Comparison of ENCODE assay signal across 6 cellular contexts in the genomic region with DNA sequence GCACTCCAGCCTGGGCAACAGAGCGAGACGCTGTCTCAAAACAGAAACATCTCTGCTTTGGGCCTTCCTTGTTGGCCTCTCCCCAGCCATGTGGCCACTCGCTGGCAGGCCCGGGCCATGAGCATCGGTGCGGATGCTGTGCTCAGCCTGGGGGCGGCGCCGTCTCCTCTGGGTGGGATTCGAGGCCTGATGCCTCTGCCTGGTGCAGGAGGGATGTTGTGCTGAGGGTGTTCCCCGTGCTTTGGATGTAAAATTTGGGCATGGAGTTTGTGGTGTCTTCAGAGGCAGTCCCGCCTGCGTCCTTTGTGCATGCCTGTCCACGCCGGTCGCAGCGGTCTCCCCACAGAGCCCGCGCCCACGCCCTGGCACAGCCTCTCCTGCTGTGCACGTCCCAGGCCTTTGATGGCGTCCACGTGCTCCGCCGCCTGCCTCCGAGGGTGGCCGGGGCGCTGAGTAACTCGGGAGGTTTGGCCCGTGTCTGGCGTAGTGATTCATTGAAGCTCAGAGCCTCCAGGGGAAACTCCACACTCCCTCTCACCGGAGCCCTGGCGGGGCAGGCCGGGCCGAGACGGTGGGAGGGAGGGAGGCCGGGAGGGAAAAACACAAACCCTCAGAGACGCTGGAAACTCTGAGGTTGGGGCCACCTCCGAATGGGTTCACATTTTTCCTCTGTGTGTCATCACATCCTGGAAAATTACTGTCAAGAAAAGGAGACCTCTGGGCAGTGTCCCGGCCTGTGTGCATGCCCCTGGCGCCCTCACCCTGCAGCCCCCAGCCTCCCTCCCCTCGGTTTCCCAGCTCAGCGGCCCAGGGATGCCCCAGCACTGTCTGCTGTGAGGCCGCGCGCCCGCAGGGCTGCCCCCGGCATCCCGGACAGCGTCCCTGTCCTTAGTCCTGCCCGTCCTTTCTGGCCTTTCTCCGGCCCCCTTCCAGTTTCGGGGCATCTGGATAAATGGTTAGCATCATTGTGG. TPM values are rescaled to one million over a fixed set of nuclear protein-coding genes. Genes with fewer than 3 reads are reported as not detected.
DNase-seq lines count a peak whose midpoint lies in the region; ATAC-seq, FAIRE-seq and TF ChIP-seq lines count a peak whose summit lies in the region.

No MANE protein-coding gene starts in this region.

- no peaks in the 10 kb centered on the region for H3K9me3 ChIP-seq in mammary epithelial cell (replicated peaks; ENCODE audit: insufficient read depth, low read length)
- H3K9me3 ChIP-seq in psoas muscle, result no peaks in the 10 kb centered on the region
- no peaks in the 10 kb centered on the region for H3K9me3 ChIP-seq in small intestine (ENCODE audit: control insufficient read depth, low read depth)

- dilution Hi-C loops in mammary epithelial cell (cut with HindIII; ENCODE audit: low sequenced_read_pairs), result no loop called here

- BruUV-seq in mammary epithelial cell (replicated peaks; lab: Mats Ljungman, UMichigan), result no TSS peak

- intact Hi-C loops in mammary epithelial cell (cut with micrococcal nuclease) (loop anchor here (2.0 to 5.0 kb wide), 3 partner anchors 17 to 36 kb away; partner anchors contain the start of gene ASPSCR1), psoas muscle (cut with DNase I) (loop anchor here (5.0 kb wide), 2 partner anchors 36 to 41 kb away; partner anchors contain the start of gene NOTUM (in 1 of the 2))

- ATAC-seq in psoas muscle, result peak; percentile 72 to 85 (median 78)

- TF ChIP-seq CTCF in HFF-Myc (IDR thresholded peaks at IDR 0.05; ENCODE audit: low read depth, low read length, missing control alignments) (no peak), mammary epithelial cell (conservative IDR thresholded peaks at IDR 0.05 in 1 of 2, IDR thresholded peaks at IDR 0.05 in 1 of 2; ENCODE audit: extremely low read depth in 1 of 2, insufficient read depth in 1 of 2, low read depth in 1 of 2, low read length in 2 of 2) (peak in 1 of 2 donors; percentile 2), psoas muscle (IDR thresholded peaks at IDR 0.05) (no peak)

- H3K79me2 ChIP-seq in mammary epithelial cell (ENCODE audit: insufficient read depth, low read length), result no peaks in the 10 kb centered on the region

- H3K9ac ChIP-seq in mammary epithelial cell (ENCODE audit: insufficient read depth, low read length), result no peak overlapping the region

- H3K27me3 ChIP-seq in mammary epithelial cell (ENCODE audit: insufficient read depth, low read length) (no peaks in the 10 kb centered on the region), psoas muscle (ENCODE audit: insufficient read depth in 3 of 3, low read length in 2 of 3) (no peaks in the 10 kb centered on the region), small intestine (ENCODE audit: control insufficient read depth in 2 of 2, insufficient read depth in 2 of 2, low read length in 2 of 2) (no peaks in the 10 kb centered on the region)

- CTCF ChIA-PET in mammary epithelial cell (lab: Charles Lee; ENCODE audit: low non-redundant PET), result interaction anchor here (0.6 kb wide), 1 partner anchor 44 kb away, joined by 3 read pairs; no protein-coding TSS in a partner anchor

- FAIRE-seq in small intestine (lab: Jason Lieb, UNC), result no peak

- H3K4me3 ChIP-seq in HFF-Myc (replicated peaks; ENCODE audit: low read depth, low read length) (no peak overlapping the region), mammary epithelial cell (replicated peaks in 1 of 3; ENCODE audit: insufficient read depth in 1 of 3, low read depth in 2 of 3, low read length in 3 of 3) (no peak overlapping the region), psoas muscle (no peak overlapping the region), small intestine (ENCODE audit: low read depth in 1 of 2, low read length in 2 of 2) (no peak overlapping the region)

- H3K36me3 ChIP-seq in mammary epithelial cell (ENCODE audit: insufficient read depth, low read length) (no peaks in the 10 kb centered on the region), psoas muscle (ENCODE audit: insufficient read depth in 1 of 2, low read depth in 1 of 2) (no peaks in the 10 kb centered on the region), small intestine (ENCODE audit: control insufficient read depth in 2 of 2, insufficient read depth in 2 of 2, low read length in 2 of 2) (peaks cover 0 to 2% of the 10 kb centered on the region in 2 donors)

- peak overlapping the region; percentile 55 for H2AFZ ChIP-seq in mammary epithelial cell (ENCODE audit: low read depth, low read length)

- H3K4me2 ChIP-seq in mammary epithelial cell (ENCODE audit: insufficient read depth, low read depth, low read length), result peak overlapping the region; percentile 64

- H3K27ac ChIP-seq in mammary epithelial cell (ENCODE audit: insufficient read depth, low read depth, low read length) (no peak overlapping the region), psoas muscle (peak overlapping the region; percentile 58), small intestine (ENCODE audit: low read depth in 1 of 2, low read length in 1 of 2) (no peak overlapping the region)

- DNase-seq in HFF-Myc (ENCODE audit: extremely low read depth, low read depth) (peak; percentile 81), mammary epithelial cell (peak; percentile 97), psoas muscle (peak; percentile 88 to 89), small intestine (no peak), OCI-M1 (lab: John Stamatoyannopoulos, UW) (no peak), NOMO-1 treated with DMSO at 0.1 percent for 48 hours (lab: John Stamatoyannopoulos, UW; ENCODE audit: unreplicated experiment) (no peak)

- H3K4me1 ChIP-seq in mammary epithelial cell (ENCODE audit: insufficient read depth, low read length) (peaks cover 33% of the 10 kb centered on the region), psoas muscle (peaks cover 61% of the 10 kb centered on the region), small intestine (ENCODE audit: control insufficient read depth in 2 of 2, insufficient read depth in 1 of 2, low read depth in 1 of 2, low read length in 1 of 2) (peaks cover 0 to 2% of the 10 kb centered on the region in 2 donors)

- H4K20me1 ChIP-seq in mammary epithelial cell (ENCODE audit: insufficient read depth, low read length), result no peaks in the 10 kb centered on the region

- 23% methylated on average over 11 of the region's 53 CpGs for WGBS in mammary epithelial cell (ENCODE audit: low coverage, missing lambda C conversion rate)
- WGBS in psoas muscle, 3 donors, result 41 to 57% (median 47%) methylated on average over 51 to 53 of the region's 53 CpGs
- WGBS in small intestine, 3 donors, result 74 to 90% (median 85%) methylated on average over 53 of the region's 53 CpGs

- in situ Hi-C loops in mammary epithelial cell (cut with MboI; ENCODE audit: low sequenced_read_pairs in 2 of 2), result no loop called here

RNA-seq across cellular contexts. Expression of gene CENPX, which starts 19.0 kb away (rescaled TPM):
- total RNA-seq in mammary epithelial cell, result 10 to 100 TPM in 1 of 2 donors, 1 to 10 TPM in 1; 6.8 to 62.8 TPM
- 102 TPM for polyA plus RNA-seq in mammary epithelial cell
- polyA minus RNA-seq in mammary epithelial cell, result 9.9 TPM
- total RNA-seq in psoas muscle, result 10 to 100 TPM; 15.9 to 24.6 (median 19.7) TPM
- polyA plus RNA-seq in psoas muscle, result 10 to 100 TPM; 53.8 to 79.4 (median 64.4) TPM
- polyA plus RNA-seq in small intestine, result 100 to 1,000 TPM; 118 to 241 (median 126) TPM

RNA-seq across cellular contexts. Expression of gene LRRC45, which starts 19.4 kb away (rescaled TPM):
- 10 to 100 TPM in 1 of 2 donors, 1 to 10 TPM in 1; 4.5 to 10.9 TPM for total RNA-seq in mammary epithelial cell
- polyA plus RNA-seq in mammary epithelial cell, result 6.8 TPM
- polyA minus RNA-seq in mammary epithelial cell, result 4.7 TPM
- total RNA-seq in psoas muscle, result 1 to 10 TPM; 1.4 to 3.0 (median 1.9) TPM
- polyA plus RNA-seq in psoas muscle, result 1 to 10 TPM; 3.5 to 7.1 (median 4.0) TPM
- 10 to 100 TPM; 10.8 to 26.7 (median 18.6) TPM for polyA plus RNA-seq in small intestine

RNA-seq across cellular contexts. Expression of gene ASPSCR1, which starts 26.3 kb away (rescaled TPM):
- 10 to 100 TPM; 13.3 to 21.3 TPM for total RNA-seq in mammary epithelial cell
- 7.9 TPM for polyA plus RNA-seq in mammary epithelial cell
- 28.0 TPM for polyA minus RNA-seq in mammary epithelial cell
- total RNA-seq in psoas muscle, result 10 to 100 TPM; 27.7 to 37.4 (median 35.0) TPM
- polyA plus RNA-seq in psoas muscle, result 10 to 100 TPM; 27.9 to 33.1 (median 33.0) TPM
- 10 to 100 TPM; 37.2 to 96.7 (median 57.7) TPM for polyA plus RNA-seq in small intestine

RNA-seq across cellular contexts. Expression of gene RAC3, which starts 27.8 kb away (rescaled TPM):
- total RNA-seq in mammary epithelial cell (1 to 10 TPM; 6.7 to 8.0 TPM), psoas muscle (not detected)
- polyA plus RNA-seq in mammary epithelial cell (18.4 TPM), psoas muscle (under 1 TPM in 2 of 3 donors, not detected in 1; 0.05 to 0.83 TPM), small intestine (10 to 100 TPM in 1 of 3 donors, 1 to 10 TPM in 1, under 1 TPM in 1; 0.81 to 11.2 (median 4.7) TPM)
- polyA minus RNA-seq in mammary epithelial cell, result 12.0 TPM

RNA-seq across cellular contexts. Expression of gene DCXR, which starts 33.8 kb away (rescaled TPM):
- total RNA-seq in mammary epithelial cell, result 10 to 100 TPM; 27.7 to 68.9 TPM
- polyA plus RNA-seq in mammary epithelial cell, result 79.0 TPM
- polyA minus RNA-seq in mammary epithelial cell, result 52.5 TPM
- 100 to 1,000 TPM; 111 to 216 (median 155) TPM for total RNA-seq in psoas muscle
- 100 to 1,000 TPM; 117 to 158 (median 147) TPM for polyA plus RNA-seq in psoas muscle
- 100 to 1,000 TPM; 103 to 147 (median 121) TPM for polyA plus RNA-seq in small intestine

Comparison
In these comparisons a context has a peak if more than half of its experiments do, and no peak if none do; other contexts are left out.
1. DNase-seq: peak in HFF-Myc (single experiment), mammary epithelial cell (single experiment) and psoas muscle (2 of 2); none in small intestine (single experiment), OCI-M1 (single experiment) and NOMO-1 treated with DMSO at 0.1 percent for 48 hours (single experiment).